Comparison of ENCODE assay signal across 8 cellular contexts in the genomic region with DNA sequence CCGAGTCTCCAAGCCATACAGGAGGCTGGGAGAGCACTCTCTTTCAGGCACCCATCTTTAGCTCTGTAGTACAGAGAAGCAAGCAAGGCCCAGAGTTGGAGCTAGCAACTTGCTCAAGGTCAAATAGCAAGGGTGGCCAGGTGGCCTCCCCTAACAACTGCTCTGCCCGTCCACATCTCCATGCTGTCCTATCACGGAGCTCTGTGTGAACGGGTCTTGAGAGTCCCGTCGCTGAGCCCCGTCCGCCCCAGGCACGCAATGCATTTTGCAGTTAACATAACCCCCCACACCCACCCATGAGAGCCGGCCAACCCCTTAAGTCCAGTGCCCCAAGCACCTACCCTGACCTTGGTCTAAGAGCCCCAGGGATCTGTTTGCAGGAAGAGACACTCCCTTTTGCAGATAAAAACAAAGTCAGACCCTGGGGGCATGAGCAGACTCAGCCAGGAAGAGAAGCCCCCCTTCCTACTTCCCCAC. TPM values are rescaled to one million over a fixed set of nuclear protein-coding genes. Genes with fewer than 3 reads are reported as not detected.
DNase-seq lines count a peak whose midpoint lies in the region; ATAC-seq, FAIRE-seq and TF ChIP-seq lines count a peak whose summit lies in the region.

No MANE protein-coding gene starts in this region.

- H2BK120ac ChIP-seq in H1 (replicated peaks; ENCODE audit: low read depth, low read length), result peak overlapping the region; percentile 4

- 3% methylated on average over 10 of the region's 10 CpGs; no CpG with 5 or more reads in 1 of the 2 experiments for WGBS in H1 (ENCODE audit: extremely low coverage in 1 of 2, insufficient coverage in 1 of 2, insufficient read length in 1 of 2, insufficient replicate concordance in 2 of 2, low coverage in 1 of 2, low lambda C conversion rate in 2 of 2, missing lambda C conversion rate in 1 of 2), 2 experiments

- peaks cover 15% of the 10 kb centered on the region for H3F3A ChIP-seq in neural progenitor cell (ENCODE audit: low read depth)

- H3K79me1 ChIP-seq in H1 (ENCODE audit: low read depth, low read length), result peaks cover 11% of the 10 kb centered on the region

- peaks cover 36% of the 10 kb centered on the region for H3K4me1 Mint-ChIP-seq in neural progenitor cell

- H3K18ac ChIP-seq in H1 (ENCODE audit: extremely low read depth, low read length), result peak overlapping the region; percentile 72

- peaks cover 12% of the 10 kb centered on the region for H3K23me2 ChIP-seq in H1 (ENCODE audit: low read depth, low read length)

- H3K36me3 ChIP-seq in GM06990 (ENCODE audit: control insufficient read depth, insufficient read depth, low read length) (peaks cover 15% of the 10 kb centered on the region), H1 (ENCODE audit: control insufficient read depth in 2 of 4, insufficient read depth in 4 of 4, low read length in 3 of 4) (peaks cover 17 to 33% (median 19%) of the 10 kb centered on the region in 4 experiments), neural progenitor cell (no peaks in the 10 kb centered on the region)

- H3K14ac ChIP-seq in H1 (ENCODE audit: insufficient read length), result peak overlapping the region; percentile 50

- peak overlapping the region; percentile 65 for H2AK5ac ChIP-seq in H1 (ENCODE audit: low read depth, low read length)

- H3K27me3 Mint-ChIP-seq in neural progenitor cell (ENCODE audit: insufficient read depth, low read depth), result peaks cover 10% of the 10 kb centered on the region

- no peak for TF ChIP-seq RAD21 in H1 (IDR thresholded peaks at IDR 0.05 in 1 of 2, conservative IDR thresholded peaks at IDR 0.05 in 1 of 2; ENCODE audit: low read depth in 2 of 2, low read length in 2 of 2)

- DNase-seq in GM06990 (ENCODE audit: extremely low read depth, insufficient read length) (peak; percentile 43), OCI-M1 (lab: John Stamatoyannopoulos, UW) (peak; percentile 46), H1 (ENCODE audit: low read depth in 1 of 2, low spot score in 2 of 2) (no peak), neural progenitor cell (ENCODE audit: low spot score) (peak; percentile 20), medulla oblongata (ENCODE audit: extremely low spot score) (no peak)
- DNase-seq in stimulated activated naive CD4-positive, alpha-beta T cell (lab: John Stamatoyannopoulos, UW), result no peak

- no peak for ATAC-seq in HG02884 (IDR thresholded peaks at IDR 0.05; ENCODE audit: unreplicated experiment)
- ATAC-seq in HG02852 (IDR thresholded peaks at IDR 0.05; ENCODE audit: unreplicated experiment), result no peak

- peak overlapping the region; percentile 97 for H3K27ac Mint-ChIP-seq in neural progenitor cell

- no peak overlapping the region for H2BK15ac ChIP-seq in H1 (ENCODE audit: low read length)

- peak overlapping the region; percentile 99 for H4K8ac ChIP-seq in H1 (ENCODE audit: extremely low read depth, insufficient read depth, low read length)

- peak overlapping the region; percentile 67 for H2BK5ac ChIP-seq in H1 (ENCODE audit: low read depth, low read length)

- TF ChIP-seq POLR2A in H1 (IDR thresholded peaks at IDR 0.05; ENCODE audit: control extremely low read depth in 1 of 2, low read depth in 2 of 2, low read length in 2 of 2), result peak in 1 of 2 experiments; percentile 46; a peak in 1 of 3 replicates

- peaks cover 8 to 20% (median 18%) of the 10 kb centered on the region in 4 experiments for H3K4me1 ChIP-seq in H1 (replicated peaks in 1 of 4; ENCODE audit: control insufficient read depth in 3 of 4, insufficient read depth in 4 of 4, low read length in 3 of 4)
- H3K4me1 ChIP-seq in neural progenitor cell, result peaks cover 15% of the 10 kb centered on the region

- peak overlapping the region; percentile 62; the same call in 1 of the 2 replicates for H2BK12ac ChIP-seq in H1 (ENCODE audit: low read depth, low read length)

- H4K5ac ChIP-seq in H1 (ENCODE audit: insufficient read length, low read depth, low read length), result peak overlapping the region; percentile 91

- H3K27ac ChIP-seq in H1 (ENCODE audit: low read depth, low read length), result peak overlapping the region; percentile 98
- H3K27ac ChIP-seq in neural progenitor cell, result peak overlapping the region; percentile 98

- H3K4me3 Mint-ChIP-seq in neural progenitor cell, result peak overlapping the region; percentile 99

- TF ChIP-seq EP300 in H1 (IDR thresholded peaks at IDR 0.05; ENCODE audit: borderline replicate concordance in 1 of 2, low read depth in 2 of 2, low read length in 2 of 2), result no peak

- H2BK20ac ChIP-seq in H1 (ENCODE audit: low read length), result no peak overlapping the region

- TF ChIP-seq CTCF in GM06990 (IDR thresholded peaks at IDR 0.05; ENCODE audit: insufficient read depth, low read length, poor library complexity, severe bottlenecking) (no peak), H1 (IDR thresholded peaks at IDR 0.05; ENCODE audit: control extremely low read depth in 1 of 3, insufficient read depth in 1 of 3, low read depth in 1 of 3, low read length in 3 of 3) (no peak), neural progenitor cell (IDR thresholded peaks at IDR 0.05) (no peak)

- H3K4me3 ChIP-seq in GM06990 (replicated peaks; ENCODE audit: low read depth, low read length), result peak overlapping the region; percentile 67
- peak overlapping the region; percentile 83 to 98 (median 93) for H3K4me3 ChIP-seq in H1 (ENCODE audit: extremely low read depth in 1 of 4, insufficient read depth in 2 of 4, low read depth in 3 of 4, low read length in 4 of 4)
- peak overlapping the region; percentile 72 for H3K4me3 ChIP-seq in neural progenitor cell

- H3K4me2 ChIP-seq in H1 (ENCODE audit: insufficient read depth in 1 of 2, low read depth in 2 of 2, low read length in 2 of 2), result peak overlapping the region; percentile 85 to 98
- H3K4me2 ChIP-seq in neural progenitor cell, result peak overlapping the region; percentile 91

- H3K36me3 Mint-ChIP-seq in neural progenitor cell, result peaks cover 5% of the 10 kb centered on the region

- CTCF ChIA-PET in H1 (lab: Charles Lee; ENCODE audit: partially characterized antibody), result interaction anchor here (0.8 to 1.9 kb wide), 7 partner anchors 8 to 87 kb away, joined by 3 to 6 read pairs (median 4); no protein-coding TSS in a partner anchor

- H3K9ac ChIP-seq in H1 (replicated peaks in 1 of 4; ENCODE audit: extremely low read depth in 1 of 4, low read depth in 3 of 4, low read length in 3 of 4), result peak overlapping the region; percentile 97 to 99 (median 98)
- H3K9ac ChIP-seq in neural progenitor cell, result peak overlapping the region; percentile 97

- peak overlapping the region; percentile 9 for H3K23ac ChIP-seq in H1 (ENCODE audit: insufficient read length)

- H3K9me3 ChIP-seq in H1 (ENCODE audit: insufficient read depth in 2 of 2, low read depth in 1 of 2, low read length in 1 of 2) (no peaks in the 10 kb centered on the region), neural progenitor cell (ENCODE audit: low read depth) (no peaks in the 10 kb centered on the region)

- no peaks in the 10 kb centered on the region for H3K9me3 Mint-ChIP-seq in neural progenitor cell

- no peak for FAIRE-seq in H1 (lab: Jason Lieb, UNC)

- H3K79me2 ChIP-seq in H1 (ENCODE audit: control insufficient read depth in 1 of 2, insufficient read depth in 2 of 2, low read length in 2 of 2), result peaks cover 36 to 56% of the 10 kb centered on the region in 2 experiments
- peaks cover 62% of the 10 kb centered on the region for H3K79me2 ChIP-seq in neural progenitor cell (ENCODE audit: low read depth)

- H4K91ac ChIP-seq in H1 (replicated peaks; ENCODE audit: insufficient read length, low read length), result peak overlapping the region; percentile 92

- H3K4ac ChIP-seq in H1 (replicated peaks; ENCODE audit: insufficient read length, low read depth, low read length), result peak overlapping the region; percentile 97

- no peak overlapping the region for H2AFZ ChIP-seq in H1 (ENCODE audit: low read length)
- H2AFZ ChIP-seq in neural progenitor cell (replicated peaks), result no peak overlapping the region

- H3K27me3 ChIP-seq in GM06990 (replicated peaks; ENCODE audit: control insufficient read depth, insufficient read depth, low read length) (no peaks in the 10 kb centered on the region), H1 (replicated peaks in 1 of 4; ENCODE audit: control insufficient read depth in 3 of 4, extremely low read depth in 1 of 4, insufficient read depth in 3 of 4, low read length in 3 of 4) (no peaks in the 10 kb centered on the region), neural progenitor cell (no peaks in the 10 kb centered on the region)

- H4K20me1 ChIP-seq in H1 (replicated peaks in 1 of 2; ENCODE audit: control insufficient read depth in 1 of 2, insufficient read depth in 2 of 2, low read length in 2 of 2), result peaks cover 30 to 31% of the 10 kb centered on the region in 2 experiments
- peaks cover 54% of the 10 kb centered on the region for H4K20me1 ChIP-seq in neural progenitor cell (ENCODE audit: low read depth)

- POLR2A ChIA-PET in H1 (lab: Charles Lee; ENCODE audit: partially characterized antibody), result interaction anchor here (0.5 to 21.1 kb wide), 33 partner anchors 8 to 174 kb away, joined by 3 to 458 read pairs (median 5); a partner anchor contains a TSS

- H3K56ac ChIP-seq in H1 (replicated peaks; ENCODE audit: insufficient read length, low read depth, low read length), result peak overlapping the region; percentile 88

RNA-seq across cellular contexts. Expression of a gene that starts 1.5 kb away (rescaled TPM):
- total RNA-seq in H1 (2021; fragmentation: NEBNext Ultra II Directional; extraction: Animal tissue kit (Norgen Biotek cat#: 25700)), result 164 and 178 TPM in 2 replicates
- 54.7 and 109 TPM in 2 replicates for polyA plus RNA-seq in H1 (2011; rRNA removed)
- polyA plus RNA-seq in H1 (2011; cell fraction: cytosol; rRNA removed), result 42.9 TPM
- polyA plus RNA-seq in H1 (2011; cell fraction: nucleus; rRNA removed), result 283 TPM
- polyA plus RNA-seq in H1 (2012, experiment 1 of 2), result 101 to 137 TPM (median 120 TPM) in 4 replicates
- polyA plus RNA-seq in H1 (2012, experiment 2 of 2), result 87.2 TPM
- polyA plus RNA-seq in H1 (2013, experiment 1 of 2), result 97.6 TPM
- polyA plus RNA-seq in H1 (2013, experiment 2 of 2), result 91.7 TPM
- polyA minus RNA-seq in H1 (2011; rRNA and poly(A)+ RNA removed), result 15.9 and 24.4 TPM in 2 replicates
- polyA minus RNA-seq in H1 (2011; cell fraction: cytosol; rRNA and poly(A)+ RNA removed), result 100 TPM
- 120 TPM for polyA minus RNA-seq in H1 (2011; cell fraction: nucleus; rRNA and poly(A)+ RNA removed)
- total RNA-seq in neural progenitor cell (ENCODE audit: low replicate concordance), result 11.7 and 38.7 TPM in 2 replicates

RNA-seq across cellular contexts. Expression of a gene that starts 13.4 kb away (rescaled TPM):
- 0.43 and 0.69 TPM in 2 replicates for total RNA-seq in H1 (2021; fragmentation: NEBNext Ultra II Directional; extraction: Animal tissue kit (Norgen Biotek cat#: 25700))
- 0.02 and 0.06 TPM in 2 replicates for polyA plus RNA-seq in H1 (2011; rRNA removed)
- 0.04 TPM for polyA plus RNA-seq in H1 (2011; cell fraction: cytosol; rRNA removed)
- polyA plus RNA-seq in H1 (2011; cell fraction: nucleus; rRNA removed), result 0.26 TPM
- polyA plus RNA-seq in H1 (2012, experiment 1 of 2), result 0.08 to 0.52 TPM (median 0.25 TPM) in 3 of 4 replicates, not detected in the other
- not detected for polyA plus RNA-seq in H1 (2012, experiment 2 of 2)
- 0.04 TPM for polyA plus RNA-seq in H1 (2013, experiment 1 of 2)
- polyA plus RNA-seq in H1 (2013, experiment 2 of 2), result 0.02 TPM
- polyA minus RNA-seq in H1 (2011; rRNA and poly(A)+ RNA removed), result 0.06 and 0.17 TPM in 2 replicates
- polyA minus RNA-seq in H1 (2011; cell fraction: cytosol; rRNA and poly(A)+ RNA removed), result not detected
- 0.50 TPM for polyA minus RNA-seq in H1 (2011; cell fraction: nucleus; rRNA and poly(A)+ RNA removed)
- not detected in 2 replicates for total RNA-seq in neural progenitor cell (ENCODE audit: low replicate concordance)

Comparison
In these comparisons a context has a peak if more than half of its experiments do, and no peak if none do; other contexts are left out.
1. DNase-seq: peak in GM06990 (single experiment), OCI-M1 (single experiment) and neural progenitor cell (single experiment); none in H1 (0 of 2), stimulated activated naive CD4-positive, alpha-beta T cell (0 of 6) and medulla oblongata (single experiment).
2. Peak in every context shown above with its lines, with median percentiles within 50 percentile points of each other: H3K4me3 ChIP-seq.